In the genomic region with DNA sequence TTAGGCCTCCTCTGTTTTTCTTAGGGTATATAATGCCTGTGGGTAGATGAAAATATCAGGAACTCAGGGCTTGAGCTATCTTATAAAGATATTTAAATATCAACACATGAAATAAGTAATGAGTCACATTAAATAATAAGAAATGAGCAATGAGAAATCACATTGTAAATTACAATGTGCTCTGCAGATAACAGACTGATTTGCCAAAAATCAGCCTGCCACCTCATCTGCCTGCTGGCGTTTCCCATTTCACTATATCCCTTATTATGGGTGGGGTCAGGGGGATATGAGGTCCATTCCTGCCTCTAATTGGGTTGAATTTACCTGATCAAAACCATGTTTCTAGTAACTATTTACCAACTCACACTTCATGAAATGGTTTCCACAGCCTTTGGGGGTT, we compare ENCODE assay signal across 18 cellular contexts.
"Had no signal": no experiment of that assay in that cellular context is flagged by ENCODE, and none has a peak within 500 bp of the region (broad histone marks: within the 10 kb centered on the region; RNA-seq: fewer than 3 reads in every experiment).

No MANE protein-coding gene starts in this region.

- H3K4me2 ChIP-seq: PC-9 had no signal

- H3K4me3 ChIP-seq: PC-9, Peyer's patch, SJCRH30 had no signal

- H3K27ac ChIP-seq: PC-9, Peyer's patch, SJCRH30 had no signal

- H3K27me3 ChIP-seq: Peyer's patch, SJCRH30 had no signal

- H3K4me1 ChIP-seq: Peyer's patch had no signal

- H2AFZ ChIP-seq: PC-9 had no signal

- H3K9me3 ChIP-seq: Peyer's patch, SJCRH30 had no signal

- ATAC-seq: SK-N-SH treated with all-trans-retinoic acid at 6 μM for 48 hours had no signal

- DNase-seq: KBM-7, NCI-H1092 treated with DMSO at 0.1 percent for 48 hours, NCI-H1436, NCI-H187, NCI-H2029, NCI-H2081 treated with DMSO at 0.1 percent for 48 hours, NCI-H2171, NCI-H226, NCI-H446, NCI-H510A, NCI-H524 treated with DMSO at 0.1 percent for 48 hours, NCI-H69, NCI-H774, PC-9, Peyer's patch, SHP77 treated with DMSO at 0.1 percent for 48 hours had no signal

- H3K36me3 ChIP-seq: Peyer's patch, SJCRH30 had no signal
